In the genomic region with DNA sequence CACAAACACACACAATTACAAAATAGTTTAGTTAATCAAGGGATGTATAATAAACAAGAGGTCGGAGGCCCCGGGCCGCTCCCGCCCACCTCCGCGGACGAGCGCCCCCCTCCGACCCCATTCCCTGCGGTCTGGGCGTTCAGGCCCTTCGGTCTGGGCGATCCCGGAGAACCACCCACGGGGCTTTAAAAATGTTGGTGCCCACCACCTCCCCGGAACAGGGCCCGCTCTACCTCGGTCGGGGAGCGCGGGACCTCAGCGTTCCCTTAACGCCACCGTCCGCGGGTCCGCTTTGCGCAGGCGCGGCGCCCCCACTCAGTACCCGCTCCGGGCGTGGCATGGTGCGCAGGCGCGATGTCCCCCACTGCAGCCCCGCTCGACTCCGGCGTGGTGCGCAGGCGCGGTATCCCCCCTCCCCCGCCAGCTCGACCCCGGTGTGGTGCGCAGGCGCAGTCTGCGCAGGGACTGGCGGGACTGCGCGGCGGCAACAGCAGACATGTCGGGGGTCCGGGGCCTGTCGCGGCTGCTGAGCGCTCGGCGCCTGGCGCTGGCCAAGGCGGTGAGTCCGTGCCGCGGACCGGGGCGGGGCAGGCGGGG, we compare ENCODE assay signal across 8 cellular contexts. TPM values are rescaled to one million over a fixed set of nuclear protein-coding genes. Genes with fewer than 3 reads are reported as not detected.
A peak's percentile ranks its signal among the peaks of the same experiment; 100 is the strongest.
DNase-seq lines count a peak whose midpoint lies in the region; ATAC-seq lines count a peak whose summit lies in the region.

A gene with protein sequence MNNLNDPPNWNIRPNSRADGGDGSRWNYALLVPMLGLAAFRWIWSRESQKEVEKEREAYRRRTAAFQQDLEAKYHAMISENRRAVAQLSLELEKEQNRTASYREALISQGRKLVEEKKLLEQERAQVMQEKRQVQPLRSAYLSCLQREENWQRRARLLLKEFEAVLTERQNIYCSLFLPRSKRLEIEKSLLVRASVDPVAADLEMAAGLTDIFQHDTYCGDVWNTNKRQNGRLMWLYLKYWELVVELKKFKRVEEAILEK (minus strand): TSS at position 294 of the 597 bp plus-strand sequence. CDS start 1,304 bp downstream, outside the sequence.
TSS of gene SDHA (plus strand) at position 461 of the 597 bp plus-strand sequence. CDS start at position 497, 36 bp downstream.

- H3K4me3 ChIP-seq in HUES48 (ENCODE audit: low read depth, low read length) (peak within 1 kb of the TSS; percentile 89), endocrine pancreas (ENCODE audit: control insufficient read depth, insufficient read depth, low read length) (peak within 1 kb of the TSS; percentile 78)

- H3K36me3 ChIP-seq in HUES48 (ENCODE audit: control insufficient read depth, insufficient read depth, low read length) (peaks cover 8% of the 10 kb centered on the region), endocrine pancreas (ENCODE audit: control insufficient read depth, insufficient read depth, low read length) (no peaks in the 10 kb centered on the region)

- H3K36me3 Mint-ChIP-seq in activated CD8-positive, alpha-beta memory T cell treated with anti-CD3 and anti-CD28 coated beads, Interleukin-2, amount 10 ng/mL, durations not matched to agents 7 days and 5 days: peaks cover 20% of the 10 kb centered on the region

- DNase-seq in D341Med (ENCODE audit: low spot score) (peak; percentile 100), NOMO-1 treated with DMSO at 0.1 percent for 48 hours (lab: John Stamatoyannopoulos, UW; ENCODE audit: unreplicated experiment) (peak; percentile 98), mesenteric fat pad (ENCODE audit: low spot score) (peak; percentile 99)
- DNase-seq in activated CD8-positive, alpha-beta memory T cell treated with anti-CD3 and anti-CD28 coated beads, Interleukin-2, amount 10 ng/mL, durations not matched to agents 7 days and 5 days: peak; percentile 98
- DNase-seq in stimulated activated CD8-positive, alpha-beta memory T cell treated with anti-CD3 and anti-CD28 coated beads, Interleukin-12 subunit alpha, Interleukin-12 subunit beta, amount 100 ng/mL, for 4 hours (ENCODE audit: low read depth): peak; percentile 97

- no peaks in the 10 kb centered on the region for H3K27me3 ChIP-seq in HUES48 (ENCODE audit: control insufficient read depth, insufficient read depth, low read length)
- no peaks in the 10 kb centered on the region for H3K27me3 ChIP-seq in endocrine pancreas (ENCODE audit: control insufficient read depth, insufficient read depth, low read length)

- H3K4me1 ChIP-seq in HUES48 (ENCODE audit: control insufficient read depth, insufficient read depth, low read length) (peaks cover 26% of the 10 kb centered on the region), endocrine pancreas (ENCODE audit: control insufficient read depth, insufficient read depth, low read length) (peaks cover 3% of the 10 kb centered on the region)

- peak within 1 kb of the TSS; percentile 94 for H3K27ac ChIP-seq in HUES48 (ENCODE audit: low read depth, low read length)

- ATAC-seq in GM21390 (IDR thresholded peaks at IDR 0.05; ENCODE audit: unreplicated experiment): peak; percentile 67
- peak; percentile 92 for ATAC-seq in activated CD8-positive, alpha-beta memory T cell treated with anti-CD3 and anti-CD28 coated beads, Interleukin-2, amount 10 ng/mL, durations not matched to agents 7 days and 5 days

- peak within 1 kb of the TSS; percentile 96 for H3K27ac Mint-ChIP-seq in activated CD8-positive, alpha-beta memory T cell treated with anti-CD3 and anti-CD28 coated beads, Interleukin-2, amount 10 ng/mL, durations not matched to agents 7 days and 5 days

- H3K9me3 Mint-ChIP-seq in activated CD8-positive, alpha-beta memory T cell treated with anti-CD3 and anti-CD28 coated beads, Interleukin-2, amount 10 ng/mL, durations not matched to agents 7 days and 5 days (ENCODE audit: low read depth): no peaks in the 10 kb centered on the region

- CTCF ChIA-PET in activated CD8-positive, alpha-beta memory T cell treated with anti-CD3 and anti-CD28 coated beads, Interleukin-2, amount 10 ng/mL, durations not matched to agents 7 days and 5 days (lab: Charles Lee): interaction anchor here (0.9 to 3.5 kb wide), 4 partner anchors 13 to 236 kb away, joined by 3 to 21 read pairs (median 5); no protein-coding TSS in a partner anchor

- no peaks in the 10 kb centered on the region for H3K27me3 Mint-ChIP-seq in activated CD8-positive, alpha-beta memory T cell treated with anti-CD3 and anti-CD28 coated beads, Interleukin-2, amount 10 ng/mL, durations not matched to agents 7 days and 5 days

- peaks cover 47% of the 10 kb centered on the region for H3K4me1 Mint-ChIP-seq in activated CD8-positive, alpha-beta memory T cell treated with anti-CD3 and anti-CD28 coated beads, Interleukin-2, amount 10 ng/mL, durations not matched to agents 7 days and 5 days

- H3K9ac ChIP-seq in HUES48 (ENCODE audit: low read depth, low read length): peak within 1 kb of the TSS; percentile 58; the same call in 1 of the 2 replicates
- peak within 1 kb of the TSS; percentile 84 for H3K9ac ChIP-seq in endocrine pancreas (ENCODE audit: control insufficient read depth, insufficient read depth, low read length)

- no peaks in the 10 kb centered on the region for H3K9me3 ChIP-seq in HUES48 (ENCODE audit: control insufficient read depth, insufficient read depth, low read length)
- no peaks in the 10 kb centered on the region for H3K9me3 ChIP-seq in endocrine pancreas (ENCODE audit: control insufficient read depth, low read length)

- H3K4me3 Mint-ChIP-seq in activated CD8-positive, alpha-beta memory T cell treated with anti-CD3 and anti-CD28 coated beads, Interleukin-2, amount 10 ng/mL, durations not matched to agents 7 days and 5 days: peak within 1 kb of the TSS; percentile 87

RNA-seq across cellular contexts. Expression of the first gene that starts in this region (rescaled TPM):
- 1 to 10 TPM; 4.8 to 6.2 TPM for total RNA-seq in activated CD8-positive, alpha-beta memory T cell treated with anti-CD3 and anti-CD28 coated beads, Interleukin-2, amount 10 ng/mL, durations not matched to agents 7 days and 5 days
- 6.5 TPM for total RNA-seq in mesenteric fat pad

RNA-seq across cellular contexts. Expression of gene SDHA, which starts in this region (rescaled TPM):
- total RNA-seq in activated CD8-positive, alpha-beta memory T cell treated with anti-CD3 and anti-CD28 coated beads, Interleukin-2, amount 10 ng/mL, durations not matched to agents 7 days and 5 days: 100 to 1,000 TPM; 201 TPM
- total RNA-seq in mesenteric fat pad: 112 TPM

Comparison
In these comparisons a context has a peak if more than half of its experiments do, and no peak if none do; other contexts are left out.
1. Peak in every context shown above with its lines: DNase-seq, ATAC-seq, H3K4me3 ChIP-seq and H3K27ac ChIP-seq.